ENCODE assay signal across 8 cellular contexts in the genomic region with DNA sequence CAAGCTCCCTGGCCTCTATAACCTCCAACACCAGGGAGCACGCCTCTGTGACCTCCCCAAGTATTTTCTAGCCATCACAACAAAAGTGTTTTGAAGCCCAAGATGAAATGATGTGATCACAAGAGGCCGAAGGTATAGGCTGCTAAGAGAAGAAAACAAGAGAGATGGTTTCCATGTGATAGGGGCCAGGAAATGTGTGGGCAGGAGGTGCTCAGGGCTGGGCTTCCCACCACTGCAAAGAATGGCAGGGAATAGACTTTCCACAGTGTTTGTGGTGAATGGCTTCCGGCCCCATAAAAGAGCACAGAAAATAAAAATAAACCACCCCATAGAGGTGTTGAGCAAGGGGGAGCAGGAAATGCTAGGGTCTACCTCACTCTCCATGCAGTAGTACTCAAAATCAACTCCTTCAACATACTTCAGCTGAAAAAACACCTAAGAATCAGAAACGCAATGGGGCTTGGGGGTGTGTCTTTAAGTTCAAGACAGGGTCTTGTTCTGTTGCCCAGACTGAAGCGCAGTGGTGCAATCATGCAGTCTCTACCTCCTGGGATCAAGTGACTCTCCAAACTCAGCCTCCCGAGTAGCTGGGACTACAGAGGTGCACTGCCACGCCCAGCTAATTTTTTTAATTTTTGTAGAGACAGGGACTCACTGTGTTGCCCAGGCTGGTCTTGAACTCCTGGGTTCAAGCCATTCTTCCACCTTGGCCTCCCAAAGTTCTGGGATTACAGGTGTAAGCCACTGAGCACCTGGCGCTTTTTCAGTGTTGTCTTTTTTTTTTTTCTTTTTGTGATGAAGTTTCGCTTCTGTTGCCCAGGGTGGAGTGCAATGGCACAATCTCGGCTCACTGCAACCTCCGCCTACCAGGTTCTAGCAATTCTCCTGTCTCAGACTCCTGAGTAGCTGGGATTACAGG. TPM values are rescaled to one million over a fixed set of nuclear protein-coding genes. Genes with fewer than 3 reads are reported as not detected.
DNase-seq lines count a peak whose midpoint lies in the region; ATAC-seq and TF ChIP-seq lines count a peak whose summit lies in the region.

No MANE protein-coding gene starts in this region.

- CTCF ChIA-PET in activated CD8-positive, alpha-beta T cell treated with anti-CD3 and anti-CD28 coated beads for 36 hours (lab: Charles Lee): interaction anchor here (0.6 to 5.2 kb wide), 19 partner anchors 8 to 648 kb away, joined by 3 to 259 read pairs (median 4); a partner anchor contains a TSS

- H3K4me1 Mint-ChIP-seq in activated CD8-positive, alpha-beta T cell treated with anti-CD3 and anti-CD28 coated beads for 36 hours (ENCODE audit: low read depth): peaks cover 87% of the 10 kb centered on the region
- H3K4me1 Mint-ChIP-seq in immature natural killer cell (peaks cover 99 to 100% of the 10 kb centered on the region in 2 donors), type B pancreatic cell (ENCODE audit: unreplicated experiment) (peaks cover 44% of the 10 kb centered on the region)

- H3K27ac Mint-ChIP-seq in activated CD8-positive, alpha-beta T cell treated with anti-CD3 and anti-CD28 coated beads for 36 hours: peak overlapping the region; percentile 94
- H3K27ac Mint-ChIP-seq in immature natural killer cell: peak overlapping the region; percentile 99 to 100 (median 100)
- peak overlapping the region; percentile 72 for H3K27ac Mint-ChIP-seq in type B pancreatic cell

- POLR2A ChIA-PET in activated CD8-positive, alpha-beta T cell treated with anti-CD3 and anti-CD28 coated beads for 36 hours (lab: Charles Lee): interaction anchor here (0.5 to 15.6 kb wide), 16 partner anchors 7 to 714 kb away, joined by 3 to 397 read pairs (median 4); a partner anchor contains a TSS

- peak; percentile 43 for ATAC-seq in activated CD8-positive, alpha-beta T cell treated with anti-CD3 and anti-CD28 coated beads for 36 hours

- H3K36me3 Mint-ChIP-seq in activated CD8-positive, alpha-beta T cell treated with anti-CD3 and anti-CD28 coated beads for 36 hours (ENCODE audit: low read depth): peaks cover 47% of the 10 kb centered on the region
- no peaks in the 10 kb centered on the region for H3K36me3 Mint-ChIP-seq in immature natural killer cell
- peaks cover 19% of the 10 kb centered on the region for H3K36me3 Mint-ChIP-seq in type B pancreatic cell

- no peak for TF ChIP-seq CTCF in activated CD8-positive, alpha-beta T cell treated with anti-CD3 and anti-CD28 coated beads for 36 hours (IDR thresholded peaks at IDR 0.05)
- no peak for TF ChIP-seq CTCF in type B pancreatic cell (conservative IDR thresholded peaks at IDR 0.05)

- intact Hi-C loops in activated CD8-positive, alpha-beta T cell treated with anti-CD3 and anti-CD28 coated beads for 36 hours (cut with micrococcal nuclease): loop anchor here (10.0 kb wide), 2 partner anchors 257 to 337 kb away; no protein-coding TSS in a partner anchor

- no peaks in the 10 kb centered on the region for H3K9me3 Mint-ChIP-seq in activated CD8-positive, alpha-beta T cell treated with anti-CD3 and anti-CD28 coated beads for 36 hours
- H3K9me3 Mint-ChIP-seq in immature natural killer cell: no peaks in the 10 kb centered on the region
- no peaks in the 10 kb centered on the region for H3K9me3 Mint-ChIP-seq in type B pancreatic cell

- DNase-seq in activated gamma-delta T cell treated with Interleukin-2 at 50 U/mL for 16 hours: peak; percentile 80
- DNase-seq in activated gamma-delta T cell (lab: John Stamatoyannopoulos, UW): no peak
- peak; percentile 90 for DNase-seq in activated CD8-positive, alpha-beta T cell treated with anti-CD3 and anti-CD28 coated beads for 36 hours
- DNase-seq in immature natural killer cell: peak; percentile 89 to 91 (median 91)
- no peak for DNase-seq in type B pancreatic cell (ENCODE audit: extremely low spot score, unreplicated experiment)
- no peak for DNase-seq in NCI-H82 treated with DMSO at 0.1 percent for 48 hours (lab: John Stamatoyannopoulos, UW; ENCODE audit: unreplicated experiment)
- DNase-seq in NCI-H2029 treated with DMSO at 0.1 percent for 48 hours (lab: John Stamatoyannopoulos, UW): no peak
- DNase-seq in GM19240 (ENCODE audit: insufficient read length, low spot score): no peak

- H3K4me3 Mint-ChIP-seq in activated CD8-positive, alpha-beta T cell treated with anti-CD3 and anti-CD28 coated beads for 36 hours: peak overlapping the region; percentile 62
- H3K4me3 Mint-ChIP-seq in immature natural killer cell (peak overlapping the region; percentile 68 to 84 (median 76)), type B pancreatic cell (no peak overlapping the region)

- H3K27me3 Mint-ChIP-seq in activated CD8-positive, alpha-beta T cell treated with anti-CD3 and anti-CD28 coated beads for 36 hours: no peaks in the 10 kb centered on the region
- H3K27me3 Mint-ChIP-seq in immature natural killer cell (ENCODE audit: low read depth in 3 of 3) (peaks cover 10 to 34% (median 24%) of the 10 kb centered on the region in 3 donors), type B pancreatic cell (no peaks in the 10 kb centered on the region)

RNA-seq across cellular contexts. Expression of a gene that starts 27.1 kb away (rescaled TPM):
- 100 to 1,000 TPM; 194 to 196 TPM for total RNA-seq in activated CD8-positive, alpha-beta T cell treated with anti-CD3 and anti-CD28 coated beads for 36 hours
- 100 to 1,000 TPM; 602 to 622 (median 602) TPM for polyA plus RNA-seq in immature natural killer cell
- 191 and 228 TPM in 2 replicates for total RNA-seq in type B pancreatic cell (ENCODE audit: low replicate concordance)

RNA-seq across cellular contexts. Expression of a gene that starts 36.2 kb away (rescaled TPM):
- 1 to 10 TPM; 8.6 to 9.4 TPM for total RNA-seq in activated CD8-positive, alpha-beta T cell treated with anti-CD3 and anti-CD28 coated beads for 36 hours
- polyA plus RNA-seq in immature natural killer cell: 10 to 100 TPM; 16.2 to 37.5 (median 30.8) TPM
- 34.1 and 71.0 TPM in 2 replicates for total RNA-seq in type B pancreatic cell (ENCODE audit: low replicate concordance)

Comparison
In these comparisons a context has a peak if more than half of its experiments do, and no peak if none do; other contexts are left out.
1. DNase-seq: peak in activated gamma-delta T cell treated with Interleukin-2 at 50 U/mL for 16 hours (single experiment), activated CD8-positive, alpha-beta T cell treated with anti-CD3 and anti-CD28 coated beads for 36 hours (single experiment) and immature natural killer cell (3 of 3); none in activated gamma-delta T cell (single experiment), type B pancreatic cell (single experiment), NCI-H82 treated with DMSO at 0.1 percent for 48 hours (single experiment), NCI-H2029 treated with DMSO at 0.1 percent for 48 hours (single experiment) and GM19240 (single experiment).
2. Peak in every context shown above with its lines, with median percentiles within 50 percentile points of each other: H3K27ac Mint-ChIP-seq.